ENCODE assay signal across 1 cellular context in the genomic region with DNA sequence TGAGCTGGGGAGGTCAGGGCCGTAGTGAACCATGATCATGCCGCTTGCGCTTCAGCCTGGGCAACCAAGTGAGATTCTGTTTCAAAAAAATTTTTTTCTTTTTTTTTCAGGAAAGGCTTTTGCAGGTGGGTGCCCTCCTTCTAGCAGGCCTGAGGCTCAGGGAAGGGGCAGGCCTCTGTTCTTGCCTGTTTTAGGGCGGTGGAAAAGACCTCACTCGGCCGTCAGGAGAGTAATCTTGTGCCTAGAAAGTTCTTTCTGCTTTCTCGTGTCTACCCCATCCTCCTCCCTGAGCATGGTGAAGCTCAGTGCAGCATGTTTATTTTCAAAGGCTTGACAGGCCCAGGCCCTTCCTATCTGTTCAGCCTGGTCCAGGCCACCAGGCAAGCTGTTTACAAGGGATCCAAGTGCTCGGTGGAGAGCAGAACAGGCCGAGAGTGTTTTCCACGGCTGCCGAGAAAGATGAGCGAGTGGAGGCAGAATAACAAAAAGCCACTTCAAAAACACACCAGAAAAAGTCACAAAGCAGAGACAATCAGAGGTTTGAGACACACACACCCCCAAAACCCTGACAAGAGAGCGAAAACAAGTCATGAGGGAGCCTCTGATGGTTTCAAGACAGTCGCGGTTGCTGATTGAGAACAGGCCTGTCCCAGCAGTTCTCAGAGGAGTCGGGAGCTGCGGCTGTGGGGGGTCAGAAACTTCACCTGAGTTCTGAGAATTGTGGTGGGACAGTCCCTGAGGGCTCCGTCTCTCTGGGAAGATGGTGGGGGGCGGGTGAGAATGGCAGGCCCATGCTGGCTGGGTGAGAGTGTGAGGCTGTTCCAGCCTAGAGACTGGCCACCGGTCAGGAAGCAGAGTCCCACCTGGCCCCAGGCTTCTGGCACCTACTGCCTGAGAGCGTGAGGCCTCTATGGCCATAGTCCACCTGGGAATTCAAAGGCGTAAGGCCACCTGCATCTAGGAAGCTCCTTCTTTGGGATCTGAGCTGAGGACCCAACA.
TF ChIP-seq lines count a peak whose summit lies in the region.

No MANE protein-coding gene starts in this region.

TF ChIP-seq in GM12878, 131 proteins besides CTCF, POLR2A, EP300 and RAD21 (continued from another document and continues in another):
- TF ChIP-seq, protein P1, sequence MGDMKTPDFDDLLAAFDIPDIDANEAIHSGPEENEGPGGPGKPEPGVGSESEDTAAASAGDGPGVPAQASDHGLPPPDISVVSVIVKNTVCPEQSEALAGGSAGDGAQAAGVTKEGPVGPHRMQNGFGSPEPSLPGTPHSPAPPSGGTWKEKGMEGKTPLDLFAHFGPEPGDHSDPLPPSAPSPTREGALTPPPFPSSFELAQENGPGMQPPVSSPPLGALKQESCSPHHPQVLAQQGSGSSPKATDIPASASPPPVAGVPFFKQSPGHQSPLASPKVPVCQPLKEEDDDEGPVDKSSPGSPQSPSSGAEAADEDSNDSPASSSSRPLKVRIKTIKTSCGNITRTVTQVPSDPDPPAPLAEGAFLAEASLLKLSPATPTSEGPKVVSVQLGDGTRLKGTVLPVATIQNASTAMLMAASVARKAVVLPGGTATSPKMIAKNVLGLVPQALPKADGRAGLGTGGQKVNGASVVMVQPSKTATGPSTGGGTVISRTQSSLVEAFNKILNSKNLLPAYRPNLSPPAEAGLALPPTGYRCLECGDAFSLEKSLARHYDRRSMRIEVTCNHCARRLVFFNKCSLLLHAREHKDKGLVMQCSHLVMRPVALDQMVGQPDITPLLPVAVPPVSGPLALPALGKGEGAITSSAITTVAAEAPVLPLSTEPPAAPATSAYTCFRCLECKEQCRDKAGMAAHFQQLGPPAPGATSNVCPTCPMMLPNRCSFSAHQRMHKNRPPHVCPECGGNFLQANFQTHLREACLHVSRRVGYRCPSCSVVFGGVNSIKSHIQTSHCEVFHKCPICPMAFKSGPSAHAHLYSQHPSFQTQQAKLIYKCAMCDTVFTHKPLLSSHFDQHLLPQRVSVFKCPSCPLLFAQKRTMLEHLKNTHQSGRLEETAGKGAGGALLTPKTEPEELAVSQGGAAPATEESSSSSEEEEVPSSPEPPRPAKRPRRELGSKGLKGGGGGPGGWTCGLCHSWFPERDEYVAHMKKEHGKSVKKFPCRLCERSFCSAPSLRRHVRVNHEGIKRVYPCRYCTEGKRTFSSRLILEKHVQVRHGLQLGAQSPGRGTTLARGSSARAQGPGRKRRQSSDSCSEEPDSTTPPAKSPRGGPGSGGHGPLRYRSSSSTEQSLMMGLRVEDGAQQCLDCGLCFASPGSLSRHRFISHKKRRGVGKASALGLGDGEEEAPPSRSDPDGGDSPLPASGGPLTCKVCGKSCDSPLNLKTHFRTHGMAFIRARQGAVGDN (IDR thresholded peaks at IDR 0.05) = peak; percentile 95
- TF ChIP-seq FOXK2 (IDR thresholded peaks at IDR 0.05) = no peak
- TF ChIP-seq BCL11A (IDR thresholded peaks at IDR 0.05; ENCODE audit: low read depth, low read length) = peak; percentile 94
- TF ChIP-seq, protein P2, sequence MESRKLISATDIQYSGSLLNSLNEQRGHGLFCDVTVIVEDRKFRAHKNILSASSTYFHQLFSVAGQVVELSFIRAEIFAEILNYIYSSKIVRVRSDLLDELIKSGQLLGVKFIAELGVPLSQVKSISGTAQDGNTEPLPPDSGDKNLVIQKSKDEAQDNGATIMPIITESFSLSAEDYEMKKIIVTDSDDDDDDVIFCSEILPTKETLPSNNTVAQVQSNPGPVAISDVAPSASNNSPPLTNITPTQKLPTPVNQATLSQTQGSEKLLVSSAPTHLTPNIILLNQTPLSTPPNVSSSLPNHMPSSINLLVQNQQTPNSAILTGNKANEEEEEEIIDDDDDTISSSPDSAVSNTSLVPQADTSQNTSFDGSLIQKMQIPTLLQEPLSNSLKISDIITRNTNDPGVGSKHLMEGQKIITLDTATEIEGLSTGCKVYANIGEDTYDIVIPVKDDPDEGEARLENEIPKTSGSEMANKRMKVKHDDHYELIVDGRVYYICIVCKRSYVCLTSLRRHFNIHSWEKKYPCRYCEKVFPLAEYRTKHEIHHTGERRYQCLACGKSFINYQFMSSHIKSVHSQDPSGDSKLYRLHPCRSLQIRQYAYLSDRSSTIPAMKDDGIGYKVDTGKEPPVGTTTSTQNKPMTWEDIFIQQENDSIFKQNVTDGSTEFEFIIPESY (IDR thresholded peaks at IDR 0.05) = 0 out of 2 replicates have a peak, but pooled peaks have one; percentile 4
- TF ChIP-seq ZNF622 (IDR thresholded peaks at IDR 0.05) = no peak
- TF ChIP-seq TARDBP (IDR thresholded peaks at IDR 0.05; ENCODE audit: borderline replicate concordance) = no peak
- peak; percentile 79 for TF ChIP-seq JUNB (IDR thresholded peaks at IDR 0.05)
- TF ChIP-seq, protein P3, sequence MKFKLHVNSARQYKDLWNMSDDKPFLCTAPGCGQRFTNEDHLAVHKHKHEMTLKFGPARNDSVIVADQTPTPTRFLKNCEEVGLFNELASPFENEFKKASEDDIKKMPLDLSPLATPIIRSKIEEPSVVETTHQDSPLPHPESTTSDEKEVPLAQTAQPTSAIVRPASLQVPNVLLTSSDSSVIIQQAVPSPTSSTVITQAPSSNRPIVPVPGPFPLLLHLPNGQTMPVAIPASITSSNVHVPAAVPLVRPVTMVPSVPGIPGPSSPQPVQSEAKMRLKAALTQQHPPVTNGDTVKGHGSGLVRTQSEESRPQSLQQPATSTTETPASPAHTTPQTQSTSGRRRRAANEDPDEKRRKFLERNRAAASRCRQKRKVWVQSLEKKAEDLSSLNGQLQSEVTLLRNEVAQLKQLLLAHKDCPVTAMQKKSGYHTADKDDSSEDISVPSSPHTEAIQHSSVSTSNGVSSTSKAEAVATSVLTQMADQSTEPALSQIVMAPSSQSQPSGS (IDR thresholded peaks at IDR 0.05; ENCODE audit: low read length) = peak; percentile 99
- TF ChIP-seq, protein P4, sequence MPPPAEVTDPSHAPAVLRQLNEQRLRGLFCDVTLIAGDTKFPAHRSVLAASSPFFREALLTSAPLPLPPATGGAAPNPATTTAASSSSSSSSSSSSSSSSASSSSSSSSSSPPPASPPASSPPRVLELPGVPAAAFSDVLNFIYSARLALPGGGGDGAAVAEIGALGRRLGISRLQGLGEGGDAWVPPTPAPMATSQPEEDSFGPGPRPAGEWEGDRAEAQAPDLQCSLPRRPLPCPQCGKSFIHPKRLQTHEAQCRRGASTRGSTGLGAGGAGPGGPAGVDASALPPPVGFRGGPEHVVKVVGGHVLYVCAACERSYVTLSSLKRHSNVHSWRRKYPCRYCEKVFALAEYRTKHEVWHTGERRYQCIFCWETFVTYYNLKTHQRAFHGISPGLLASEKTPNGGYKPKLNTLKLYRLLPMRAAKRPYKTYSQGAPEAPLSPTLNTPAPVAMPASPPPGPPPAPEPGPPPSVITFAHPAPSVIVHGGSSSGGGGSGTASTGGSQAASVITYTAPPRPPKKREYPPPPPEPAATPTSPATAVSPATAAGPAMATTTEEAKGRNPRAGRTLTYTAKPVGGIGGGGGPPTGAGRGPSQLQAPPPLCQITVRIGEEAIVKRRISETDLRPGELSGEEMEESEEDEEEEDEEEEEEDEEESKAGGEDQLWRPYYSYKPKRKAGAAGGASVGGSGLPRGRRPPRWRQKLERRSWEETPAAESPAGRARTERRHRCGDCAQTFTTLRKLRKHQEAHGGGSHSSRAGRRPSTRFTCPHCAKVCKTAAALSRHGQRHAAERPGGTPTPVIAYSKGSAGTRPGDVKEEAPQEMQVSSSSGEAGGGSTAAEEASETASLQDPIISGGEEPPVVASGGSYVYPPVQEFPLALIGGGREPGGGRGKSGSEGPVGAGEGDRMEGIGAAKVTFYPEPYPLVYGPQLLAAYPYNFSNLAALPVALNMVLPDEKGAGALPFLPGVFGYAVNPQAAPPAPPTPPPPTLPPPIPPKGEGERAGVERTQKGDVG (CRISPR knock-in tag; IDR thresholded peaks at IDR 0.05) = peak; percentile 17; the same call in 1 of the 2 replicates
- peak; percentile 17; the same call in 1 of the 2 replicates for TF ChIP-seq CBX5 (IDR thresholded peaks at IDR 0.05; ENCODE audit: low read depth)
- TF ChIP-seq NBN (IDR thresholded peaks at IDR 0.05) = peak; percentile 97
- TF ChIP-seq ATF7 (IDR thresholded peaks at IDR 0.05; ENCODE audit: low read depth) = peak; percentile 85
- TF ChIP-seq EZH2 (IDR thresholded peaks at IDR 0.05; ENCODE audit: borderline replicate concordance, control insufficient read depth, low read depth, low read length) = no peak
- no peak for TF ChIP-seq NFYA (IDR thresholded peaks at IDR 0.05; ENCODE audit: borderline replicate concordance, low read depth, low read length)
- peak; percentile 97 for TF ChIP-seq IKZF1 (conservative IDR thresholded peaks at IDR 0.05)
- peak; percentile 98 for TF ChIP-seq EED (IDR thresholded peaks at IDR 0.05; ENCODE audit: low read depth)
- TF ChIP-seq LARP7 (IDR thresholded peaks at IDR 0.05) = 0 out of 2 replicates have a peak, but pooled peaks have one; percentile 50
- TF ChIP-seq SUZ12 (IDR thresholded peaks at IDR 0.05; ENCODE audit: unreplicated experiment) = no peak
- TF ChIP-seq SPI1 (IDR thresholded peaks at IDR 0.05; ENCODE audit: borderline replicate concordance, insufficient read depth, low read depth, low read length) = 0 out of 2 replicates have a peak, but pooled peaks have one; percentile 7
- TF ChIP-seq NR2C1 (IDR thresholded peaks at IDR 0.05) = no peak
- no peak for TF ChIP-seq NR2C2 (IDR thresholded peaks at IDR 0.05; ENCODE audit: borderline replicate concordance, control insufficient read depth, insufficient read length, low read depth)
- TF ChIP-seq MXI1 (IDR thresholded peaks at IDR 0.05; ENCODE audit: low read depth, low read length) = peak; percentile 60; the same call in 1 of the 2 replicates
- TF ChIP-seq, protein P5, sequence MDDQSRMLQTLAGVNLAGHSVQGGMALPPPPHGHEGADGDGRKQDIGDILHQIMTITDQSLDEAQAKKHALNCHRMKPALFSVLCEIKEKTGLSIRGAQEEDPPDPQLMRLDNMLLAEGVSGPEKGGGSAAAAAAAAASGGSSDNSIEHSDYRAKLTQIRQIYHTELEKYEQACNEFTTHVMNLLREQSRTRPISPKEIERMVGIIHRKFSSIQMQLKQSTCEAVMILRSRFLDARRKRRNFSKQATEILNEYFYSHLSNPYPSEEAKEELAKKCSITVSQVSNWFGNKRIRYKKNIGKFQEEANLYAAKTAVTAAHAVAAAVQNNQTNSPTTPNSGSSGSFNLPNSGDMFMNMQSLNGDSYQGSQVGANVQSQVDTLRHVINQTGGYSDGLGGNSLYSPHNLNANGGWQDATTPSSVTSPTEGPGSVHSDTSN (IDR thresholded peaks at IDR 0.05; ENCODE audit: insufficient replicate concordance, low read depth, low read length) = peak; percentile 44
- TF ChIP-seq, protein P6, sequence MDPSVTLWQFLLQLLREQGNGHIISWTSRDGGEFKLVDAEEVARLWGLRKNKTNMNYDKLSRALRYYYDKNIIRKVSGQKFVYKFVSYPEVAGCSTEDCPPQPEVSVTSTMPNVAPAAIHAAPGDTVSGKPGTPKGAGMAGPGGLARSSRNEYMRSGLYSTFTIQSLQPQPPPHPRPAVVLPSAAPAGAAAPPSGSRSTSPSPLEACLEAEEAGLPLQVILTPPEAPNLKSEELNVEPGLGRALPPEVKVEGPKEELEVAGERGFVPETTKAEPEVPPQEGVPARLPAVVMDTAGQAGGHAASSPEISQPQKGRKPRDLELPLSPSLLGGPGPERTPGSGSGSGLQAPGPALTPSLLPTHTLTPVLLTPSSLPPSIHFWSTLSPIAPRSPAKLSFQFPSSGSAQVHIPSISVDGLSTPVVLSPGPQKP (IDR thresholded peaks at IDR 0.05; ENCODE audit: low read depth, low read length) = 0 out of 2 replicates have a peak, but pooled peaks have one; percentile 25
- TF ChIP-seq RCOR1 (conservative IDR thresholded peaks at IDR 0.05; ENCODE audit: low read depth, low read length) = peak; percentile 90; the same call in 1 of the 2 replicates
- TF ChIP-seq, protein P7, sequence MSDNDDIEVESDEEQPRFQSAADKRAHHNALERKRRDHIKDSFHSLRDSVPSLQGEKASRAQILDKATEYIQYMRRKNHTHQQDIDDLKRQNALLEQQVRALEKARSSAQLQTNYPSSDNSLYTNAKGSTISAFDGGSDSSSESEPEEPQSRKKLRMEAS (IDR thresholded peaks at IDR 0.05; ENCODE audit: low read depth, low read length) = no peak; the same call in 1 of the 2 replicates
- TF ChIP-seq, protein P8, sequence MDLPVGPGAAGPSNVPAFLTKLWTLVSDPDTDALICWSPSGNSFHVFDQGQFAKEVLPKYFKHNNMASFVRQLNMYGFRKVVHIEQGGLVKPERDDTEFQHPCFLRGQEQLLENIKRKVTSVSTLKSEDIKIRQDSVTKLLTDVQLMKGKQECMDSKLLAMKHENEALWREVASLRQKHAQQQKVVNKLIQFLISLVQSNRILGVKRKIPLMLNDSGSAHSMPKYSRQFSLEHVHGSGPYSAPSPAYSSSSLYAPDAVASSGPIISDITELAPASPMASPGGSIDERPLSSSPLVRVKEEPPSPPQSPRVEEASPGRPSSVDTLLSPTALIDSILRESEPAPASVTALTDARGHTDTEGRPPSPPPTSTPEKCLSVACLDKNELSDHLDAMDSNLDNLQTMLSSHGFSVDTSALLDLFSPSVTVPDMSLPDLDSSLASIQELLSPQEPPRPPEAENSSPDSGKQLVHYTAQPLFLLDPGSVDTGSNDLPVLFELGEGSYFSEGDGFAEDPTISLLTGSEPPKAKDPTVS (IDR thresholded peaks at IDR 0.05; ENCODE audit: low read depth, low read length) = no peak
- TF ChIP-seq, protein P9, sequence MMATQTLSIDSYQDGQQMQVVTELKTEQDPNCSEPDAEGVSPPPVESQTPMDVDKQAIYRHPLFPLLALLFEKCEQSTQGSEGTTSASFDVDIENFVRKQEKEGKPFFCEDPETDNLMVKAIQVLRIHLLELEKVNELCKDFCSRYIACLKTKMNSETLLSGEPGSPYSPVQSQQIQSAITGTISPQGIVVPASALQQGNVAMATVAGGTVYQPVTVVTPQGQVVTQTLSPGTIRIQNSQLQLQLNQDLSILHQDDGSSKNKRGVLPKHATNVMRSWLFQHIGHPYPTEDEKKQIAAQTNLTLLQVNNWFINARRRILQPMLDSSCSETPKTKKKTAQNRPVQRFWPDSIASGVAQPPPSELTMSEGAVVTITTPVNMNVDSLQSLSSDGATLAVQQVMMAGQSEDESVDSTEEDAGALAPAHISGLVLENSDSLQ (IDR thresholded peaks at IDR 0.05) = peak; percentile 76
- TF ChIP-seq, protein P10, sequence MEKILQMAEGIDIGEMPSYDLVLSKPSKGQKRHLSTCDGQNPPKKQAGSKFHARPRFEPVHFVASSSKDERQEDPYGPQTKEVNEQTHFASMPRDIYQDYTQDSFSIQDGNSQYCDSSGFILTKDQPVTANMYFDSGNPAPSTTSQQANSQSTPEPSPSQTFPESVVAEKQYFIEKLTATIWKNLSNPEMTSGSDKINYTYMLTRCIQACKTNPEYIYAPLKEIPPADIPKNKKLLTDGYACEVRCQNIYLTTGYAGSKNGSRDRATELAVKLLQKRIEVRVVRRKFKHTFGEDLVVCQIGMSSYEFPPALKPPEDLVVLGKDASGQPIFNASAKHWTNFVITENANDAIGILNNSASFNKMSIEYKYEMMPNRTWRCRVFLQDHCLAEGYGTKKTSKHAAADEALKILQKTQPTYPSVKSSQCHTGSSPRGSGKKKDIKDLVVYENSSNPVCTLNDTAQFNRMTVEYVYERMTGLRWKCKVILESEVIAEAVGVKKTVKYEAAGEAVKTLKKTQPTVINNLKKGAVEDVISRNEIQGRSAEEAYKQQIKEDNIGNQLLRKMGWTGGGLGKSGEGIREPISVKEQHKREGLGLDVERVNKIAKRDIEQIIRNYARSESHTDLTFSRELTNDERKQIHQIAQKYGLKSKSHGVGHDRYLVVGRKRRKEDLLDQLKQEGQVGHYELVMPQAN (conservative IDR thresholded peaks at IDR 0.05) = 0 out of 2 replicates have a peak, but pooled peaks have one; percentile 17
- TF ChIP-seq, protein P11, sequence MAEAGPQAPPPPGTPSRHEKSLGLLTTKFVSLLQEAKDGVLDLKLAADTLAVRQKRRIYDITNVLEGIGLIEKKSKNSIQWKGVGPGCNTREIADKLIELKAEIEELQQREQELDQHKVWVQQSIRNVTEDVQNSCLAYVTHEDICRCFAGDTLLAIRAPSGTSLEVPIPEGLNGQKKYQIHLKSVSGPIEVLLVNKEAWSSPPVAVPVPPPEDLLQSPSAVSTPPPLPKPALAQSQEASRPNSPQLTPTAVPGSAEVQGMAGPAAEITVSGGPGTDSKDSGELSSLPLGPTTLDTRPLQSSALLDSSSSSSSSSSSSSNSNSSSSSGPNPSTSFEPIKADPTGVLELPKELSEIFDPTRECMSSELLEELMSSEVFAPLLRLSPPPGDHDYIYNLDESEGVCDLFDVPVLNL (IDR thresholded peaks at IDR 0.05; ENCODE audit: low read depth, low read length) = no peak
